In the genomic region with DNA sequence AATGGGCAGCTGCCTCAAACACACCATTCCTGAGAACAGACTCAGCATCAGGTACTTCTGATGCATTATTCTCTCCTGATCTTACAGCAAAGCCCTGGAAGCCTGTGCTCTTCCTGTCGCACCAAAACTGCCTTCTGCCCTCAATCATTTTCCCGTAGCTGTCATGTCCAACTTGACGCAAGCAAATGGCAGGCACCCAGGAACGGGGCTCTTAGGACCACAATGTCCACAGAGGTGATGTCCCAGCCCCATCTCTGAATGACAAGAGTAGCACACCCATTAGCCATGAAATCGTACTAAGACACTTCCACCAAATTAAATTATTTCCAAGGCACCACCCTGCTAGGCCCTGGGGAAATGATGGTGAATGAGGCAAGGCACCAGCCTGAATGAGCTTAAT, we compare ENCODE assay signal across 17 cellular contexts. TPM values are rescaled to one million over a fixed set of nuclear protein-coding genes. Genes with fewer than 3 reads are reported as not detected.
DNase-seq lines count a peak whose midpoint lies in the region; ATAC-seq and TF ChIP-seq lines count a peak whose summit lies in the region.
"Had no signal": no experiment of that assay in that cellular context is flagged by ENCODE, and none has a peak within 500 bp of the region (broad histone marks: within the 10 kb centered on the region; RNA-seq: fewer than 3 reads in every experiment).

No MANE protein-coding gene starts in this region.

- no peaks in the 10 kb centered on the region for H3K9me3 ChIP-seq in Karpas-422 (ENCODE audit: low read length)

- POLR2A ChIA-PET in RWPE1 (lab: Yijun Ruan, JAX; ENCODE audit: low non-redundant PET), result no interaction called here

- H3K4me1 ChIP-seq in Karpas-422 (ENCODE audit: low read length), result peaks cover 12% of the 10 kb centered on the region

- H3K9me2 ChIP-seq in Karpas-422 (replicated peaks; ENCODE audit: insufficient read depth, low read length), result no peaks in the 10 kb centered on the region

- H3K4me3 Mint-ChIP-seq in osteocyte (ENCODE audit: unreplicated experiment), result no peak overlapping the region
- H3K4me3 Mint-ChIP-seq: CD14-positive monocyte; CD4-positive, alpha-beta memory T cell; HFFc6; IgD-negative memory B cell had no signal

- no peaks in the 10 kb centered on the region for H3K36me3 ChIP-seq in Karpas-422 (ENCODE audit: insufficient read depth, low read length)
- H3K36me3 ChIP-seq: BLaER1 had no signal

- H2AFZ ChIP-seq in Karpas-422 (ENCODE audit: low read length), result no peak overlapping the region

- peaks cover 6% of the 10 kb centered on the region for H3K9me3 Mint-ChIP-seq in osteocyte (ENCODE audit: unreplicated experiment)
- H3K9me3 Mint-ChIP-seq: CD14-positive monocyte; CD4-positive, alpha-beta memory T cell; HFFc6 had no signal

- H3K27ac ChIP-seq in RWPE1 (peak overlapping the region; percentile 30; the same call in 1 of the 2 replicates), Karpas-422 (ENCODE audit: low read length) (no peak overlapping the region)
- H3K27ac ChIP-seq: 22Rv1, BLaER1 had no signal

- no peak overlapping the region for H3K4me2 ChIP-seq in Karpas-422 (ENCODE audit: low read depth, low read length, poor library complexity, severe bottlenecking)
- H3K4me2 ChIP-seq: BLaER1 had no signal

- peak overlapping the region; percentile 1 for H3K27ac Mint-ChIP-seq in osteocyte (ENCODE audit: unreplicated experiment)
- H3K27ac Mint-ChIP-seq: CD14-positive monocyte, IgD-negative memory B cell had no signal

- no peaks in the 10 kb centered on the region for H3K79me2 ChIP-seq in Karpas-422 (ENCODE audit: low read length)

- no peak for ATAC-seq in HG03565 (IDR thresholded peaks at IDR 0.05; ENCODE audit: unreplicated experiment)

- no peak overlapping the region for H3K4me3 ChIP-seq in Karpas-422 (ENCODE audit: low read length)
- H3K4me3 ChIP-seq: BLaER1 had no signal

- CTCF ChIA-PET in RWPE1 (lab: Yijun Ruan, JAX), result interaction anchor here (1.1 kb wide), 1 partner anchor 20 kb away, joined by 3 read pairs; no protein-coding TSS in a partner anchor

- TF ChIP-seq CTCF in RWPE1 (conservative IDR thresholded peaks at IDR 0.05; ENCODE audit: low read depth) (no peak), osteocyte (IDR thresholded peaks at IDR 0.05) (no peak)

- no peaks in the 10 kb centered on the region for H3K27me3 Mint-ChIP-seq in osteocyte (ENCODE audit: unreplicated experiment)
- H3K27me3 Mint-ChIP-seq: IgD-negative memory B cell had no signal

- H3K36me3 Mint-ChIP-seq in osteocyte (ENCODE audit: unreplicated experiment), result peaks cover 19% of the 10 kb centered on the region
- H3K36me3 Mint-ChIP-seq: CD14-positive monocyte; CD4-positive, alpha-beta memory T cell had no signal

- H4K20me1 ChIP-seq in Karpas-422 (ENCODE audit: insufficient read depth, low read depth, low read length), result no peaks in the 10 kb centered on the region
- H4K20me1 ChIP-seq: BLaER1 had no signal

- no peaks in the 10 kb centered on the region for H3K27me3 ChIP-seq in Karpas-422 (ENCODE audit: low read length)
- H3K27me3 ChIP-seq: BLaER1 had no signal

- H3K9ac ChIP-seq in Karpas-422 (ENCODE audit: low read length), result no peak overlapping the region
- H3K9ac ChIP-seq: BLaER1 had no signal

- H3K4me1 Mint-ChIP-seq in osteocyte (ENCODE audit: unreplicated experiment), result peaks cover 63% of the 10 kb centered on the region
- H3K4me1 Mint-ChIP-seq: CD14-positive monocyte, IgD-negative memory B cell had no signal

- DNase-seq in DMS53 (lab: John Stamatoyannopoulos, UW) (peak; percentile 72), DMS53 treated with DMSO at 0.1 percent for 48 hours (lab: John Stamatoyannopoulos, UW; ENCODE audit: unreplicated experiment) (no peak), RWPE1 (ENCODE audit: low spot score) (no peak), osteocyte (ENCODE audit: extremely low spot score, unreplicated experiment) (no peak), Karpas-422 (no peak), DMS 273 treated with DMSO at 0.1 percent for 48 hours (lab: John Stamatoyannopoulos, UW) (no peak)
- DNase-seq: CD4-positive, alpha-beta memory T cell; DMS79 treated with DMSO at 0.1 percent for 48 hours; GF-D8; GOT3; H7; HFFc6 had no signal

RNA-seq across cellular contexts. Expression of a gene that starts 47.1 kb away (rescaled TPM):
- total RNA-seq in osteocyte, result 140 and 142 TPM in 2 replicates
- 0.40 and 0.56 TPM in 2 replicates for total RNA-seq in Karpas-422 (2014; rRNA removed; shearing (Covaris generic); ENCODE audit: low replicate concordance)

Comparison
In these comparisons a context has a peak if more than half of its experiments do, and no peak if none do; other contexts are left out.
1. RNA of a gene that starts 47.1 kb away (total RNA-seq): 140 to 142 TPM in osteocyte; 0.40 to 0.56 TPM in Karpas-422; every median in the first group is over 10 times any median in the second.